1 cellular context compared by ENCODE assay signal in the genomic region with DNA sequence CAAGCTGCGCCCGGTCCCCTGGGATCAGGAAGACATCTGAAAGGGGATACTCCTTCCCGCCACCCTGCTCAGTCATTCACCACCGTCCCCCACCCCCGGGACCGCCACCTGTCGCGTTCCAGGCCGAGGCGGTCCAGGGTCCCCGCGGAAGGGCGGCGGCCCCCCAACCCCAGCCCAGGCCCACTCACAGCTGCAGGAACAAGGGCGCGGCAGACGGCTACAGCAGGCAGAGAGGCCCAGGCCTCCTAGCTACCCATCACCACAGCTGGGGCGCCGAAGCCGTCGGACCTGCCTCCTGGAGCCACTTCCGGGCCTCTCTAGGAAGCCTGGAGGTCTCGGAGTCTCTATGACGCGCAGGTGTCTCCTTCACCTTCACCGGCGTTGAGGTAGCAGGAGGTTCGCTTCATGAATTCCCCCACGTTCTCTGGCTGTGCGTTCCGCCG.
TF ChIP-seq lines count a peak whose summit lies in the region.

A gene with protein sequence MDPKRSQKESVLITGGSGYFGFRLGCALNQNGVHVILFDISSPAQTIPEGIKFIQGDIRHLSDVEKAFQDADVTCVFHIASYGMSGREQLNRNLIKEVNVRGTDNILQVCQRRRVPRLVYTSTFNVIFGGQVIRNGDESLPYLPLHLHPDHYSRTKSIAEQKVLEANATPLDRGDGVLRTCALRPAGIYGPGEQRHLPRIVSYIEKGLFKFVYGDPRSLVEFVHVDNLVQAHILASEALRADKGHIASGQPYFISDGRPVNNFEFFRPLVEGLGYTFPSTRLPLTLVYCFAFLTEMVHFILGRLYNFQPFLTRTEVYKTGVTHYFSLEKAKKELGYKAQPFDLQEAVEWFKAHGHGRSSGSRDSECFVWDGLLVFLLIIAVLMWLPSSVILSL (minus strand): TSS at position 272 of the 443 bp plus-strand sequence. CDS start 10,612 bp downstream, outside the sequence.

TF ChIP-seq in H1, 55 proteins besides CTCF, POLR2A, EP300 and RAD21:
- TF ChIP-seq SP4 (IDR thresholded peaks at IDR 0.05; ENCODE audit: low read length), result no peak
- peak; percentile 9; the same call in 1 of the 2 replicates for TF ChIP-seq SP2 (IDR thresholded peaks at IDR 0.05; ENCODE audit: low read length)
TF ChIP-seq in H1: peak in this region for 1.
